Comparison of ENCODE assay signal across 9 cellular contexts in genomic region chr20:3788685-3789155, GRCh38. TPM values are rescaled to one million over a fixed set of nuclear protein-coding genes. Genes with fewer than 3 reads are reported as not detected.
DNase-seq lines count a peak whose midpoint lies in the region; ATAC-seq and TF ChIP-seq lines count a peak whose summit lies in the region.
"Had no signal": no experiment of that assay in that cellular context is flagged by ENCODE, and none has a peak within 500 bp of the region (broad histone marks: within the 10 kb centered on the region; RNA-seq: fewer than 3 reads in every experiment).

No MANE protein-coding gene starts in this region.

- H3K27ac ChIP-seq in neural progenitor cell: no peak overlapping the region
- no peak overlapping the region for H3K27ac ChIP-seq in left lung
- H3K27ac ChIP-seq in foreskin keratinocyte: no peak overlapping the region

- no peak for DNase-seq in activated T-cell treated with anti-CD3 and anti-CD28 coated beads, Interleukin-2, amount 50 U/mL, for 4 hours
- no peak for DNase-seq in activated T-cell treated with anti-CD3 and anti-CD28 coated beads, Interleukin-2, amount 50 U/mL, for 48 hours
- DNase-seq in HFFc6 (no peak), neural progenitor cell (ENCODE audit: low spot score) (peak; percentile 1), left lung (no peak), foreskin keratinocyte (no peak), NCI-H1048 (lab: John Stamatoyannopoulos, UW) (no peak)
- DNase-seq: activated effector memory CD4-positive, alpha-beta T cell treated with Interleukin-2 at 50 U/mL for 16 hours had no signal

- no peak overlapping the region for H3K9ac ChIP-seq in neural progenitor cell

- intact Hi-C loops in left lung (cut with DNase I): no loop called here

- H3K27ac Mint-ChIP-seq in HFFc6 (no peak overlapping the region; the same call in 1 of the 2 replicates), neural progenitor cell (no peak overlapping the region)
- H3K27ac Mint-ChIP-seq in activated T-helper 17 cell treated with anti-CD3 and anti-CD28 coated beads, Interleukin-2, amount 50 U/mL, for 72 hours: peak overlapping the region; percentile 9

- H3K9me3 Mint-ChIP-seq in activated T-cell treated with anti-CD3 and anti-CD28 coated beads, Interleukin-2, amount 50 U/mL, for 4 hours: no peaks in the 10 kb centered on the region
- H3K9me3 Mint-ChIP-seq in HFFc6 (no peaks in the 10 kb centered on the region), neural progenitor cell (no peaks in the 10 kb centered on the region)
- no peaks in the 10 kb centered on the region for H3K9me3 Mint-ChIP-seq in activated T-helper 17 cell treated with anti-CD3 and anti-CD28 coated beads, Interleukin-2, amount 50 U/mL, for 72 hours

- H3F3A ChIP-seq in neural progenitor cell (ENCODE audit: low read depth): peaks cover 3% of the 10 kb centered on the region

- no peak overlapping the region for H3K4me2 ChIP-seq in neural progenitor cell

- H3K27me3 ChIP-seq in neural progenitor cell (peaks cover 48% of the 10 kb centered on the region), left lung (no peaks in the 10 kb centered on the region), foreskin keratinocyte (no peaks in the 10 kb centered on the region)

- no peaks in the 10 kb centered on the region for H3K9me3 ChIP-seq in neural progenitor cell (ENCODE audit: low read depth)
- H3K9me3 ChIP-seq in left lung: no peaks in the 10 kb centered on the region

- TF ChIP-seq CTCF in HFFc6 (IDR thresholded peaks at IDR 0.05) (no peak), neural progenitor cell (IDR thresholded peaks at IDR 0.05) (no peak), left lung (IDR thresholded peaks at IDR 0.05) (no peak), foreskin keratinocyte (conservative IDR thresholded peaks at IDR 0.05) (no peak)

- peaks cover 21% of the 10 kb centered on the region for H3K79me2 ChIP-seq in neural progenitor cell (ENCODE audit: low read depth)

- no peak overlapping the region for H3K4me3 ChIP-seq in neural progenitor cell
- no peak overlapping the region for H3K4me3 ChIP-seq in left lung

- H4K20me1 ChIP-seq in neural progenitor cell (ENCODE audit: low read depth): peaks cover 22% of the 10 kb centered on the region

- H3K4me3 Mint-ChIP-seq in activated T-cell treated with anti-CD3 and anti-CD28 coated beads, Interleukin-2, amount 50 U/mL, for 4 hours: peak overlapping the region; percentile 44
- peak overlapping the region; percentile 28; the same call in 1 of the 2 replicates for H3K4me3 Mint-ChIP-seq in HFFc6
- peak overlapping the region; percentile 77 for H3K4me3 Mint-ChIP-seq in activated T-helper 17 cell treated with anti-CD3 and anti-CD28 coated beads, Interleukin-2, amount 50 U/mL, for 72 hours
- H3K4me3 Mint-ChIP-seq in neural progenitor cell: no peak overlapping the region

- H3K36me3 Mint-ChIP-seq in activated T-cell treated with anti-CD3 and anti-CD28 coated beads, Interleukin-2, amount 50 U/mL, for 4 hours (ENCODE audit: insufficient read depth): peaks cover 6% of the 10 kb centered on the region
- H3K36me3 Mint-ChIP-seq in HFFc6 (ENCODE audit: low read depth) (peaks cover 11% of the 10 kb centered on the region), neural progenitor cell (peaks cover 6% of the 10 kb centered on the region)
- H3K36me3 Mint-ChIP-seq in activated T-helper 17 cell treated with anti-CD3 and anti-CD28 coated beads, Interleukin-2, amount 50 U/mL, for 72 hours (ENCODE audit: low read depth): peaks cover 10% of the 10 kb centered on the region

- no peak overlapping the region for H2AFZ ChIP-seq in neural progenitor cell (replicated peaks)

- no peak for ATAC-seq in activated T-cell treated with anti-CD3 and anti-CD28 coated beads, Interleukin-2, amount 50 U/mL, for 4 hours
- ATAC-seq in activated T-helper 17 cell treated with anti-CD3 and anti-CD28 coated beads, Interleukin-2, amount 50 U/mL, for 72 hours (replicated peaks): no peak
- ATAC-seq in left lung (no peak), foreskin keratinocyte (no peak)

- no peaks in the 10 kb centered on the region for H3K27me3 Mint-ChIP-seq in activated T-cell treated with anti-CD3 and anti-CD28 coated beads, Interleukin-2, amount 50 U/mL, for 4 hours (ENCODE audit: low read depth)
- H3K27me3 Mint-ChIP-seq in HFFc6 (ENCODE audit: insufficient read depth) (peaks cover 2% of the 10 kb centered on the region), neural progenitor cell (ENCODE audit: insufficient read depth, low read depth) (peaks cover 7% of the 10 kb centered on the region)
- no peaks in the 10 kb centered on the region for H3K27me3 Mint-ChIP-seq in activated T-helper 17 cell treated with anti-CD3 and anti-CD28 coated beads, Interleukin-2, amount 50 U/mL, for 72 hours

- H3K4me1 Mint-ChIP-seq in activated T-cell treated with anti-CD3 and anti-CD28 coated beads, Interleukin-2, amount 50 U/mL, for 4 hours (ENCODE audit: low read depth): peaks cover 26% of the 10 kb centered on the region
- H3K4me1 Mint-ChIP-seq in HFFc6 (ENCODE audit: low read depth) (peaks cover 31% of the 10 kb centered on the region), neural progenitor cell (peaks cover 6% of the 10 kb centered on the region)
- H3K4me1 Mint-ChIP-seq in activated T-helper 17 cell treated with anti-CD3 and anti-CD28 coated beads, Interleukin-2, amount 50 U/mL, for 72 hours: peaks cover 22% of the 10 kb centered on the region

- H3K36me3 ChIP-seq in neural progenitor cell: no peaks in the 10 kb centered on the region
- peaks cover 0 to 9% of the 10 kb centered on the region in 2 donors for H3K36me3 ChIP-seq in left lung

- peaks cover 3% of the 10 kb centered on the region for H3K4me1 ChIP-seq in neural progenitor cell
- peaks cover 26 to 48% of the 10 kb centered on the region in 2 donors for H3K4me1 ChIP-seq in left lung
- peaks cover 1% of the 10 kb centered on the region for H3K4me1 ChIP-seq in foreskin keratinocyte

RNA-seq across cellular contexts. Expression of gene CENPB, which starts 2.2 kb away (rescaled TPM):
- 10 to 100 TPM; 77.9 to 91.4 (median 89.2) TPM for total RNA-seq in activated T-cell treated with anti-CD3 and anti-CD28 coated beads, Interleukin-2, amount 50 U/mL, for 4 hours
- total RNA-seq in HFFc6 (2021; fragmentation: NEBNext Ultra II Directional; extraction: Animal tissue kit (Norgen Biotek cat#: 25700)): 100 to 1,000 TPM; 109 to 128 (median 117) TPM
- total RNA-seq in activated T-helper 17 cell treated with anti-CD3 and anti-CD28 coated beads, Interleukin-2, amount 50 U/mL, for 72 hours: 10 to 100 TPM; 42.3 to 82.1 TPM
- total RNA-seq in neural progenitor cell (ENCODE audit: low replicate concordance) (5.0 and 28.9 TPM in 2 replicates), left lung (10 to 100 TPM; 78.5 to 94.5 TPM), foreskin keratinocyte (79.5 and 79.9 TPM in 2 replicates)
- polyA plus RNA-seq in foreskin keratinocyte: 67.2 and 68.9 TPM in 2 replicates

RNA-seq across cellular contexts. Expression of gene CDC25B, which starts 7.4 kb away (rescaled TPM):
- 10 to 100 TPM; 32.8 to 40.8 (median 34.7) TPM for total RNA-seq in activated T-cell treated with anti-CD3 and anti-CD28 coated beads, Interleukin-2, amount 50 U/mL, for 4 hours
- total RNA-seq in HFFc6 (2021; fragmentation: NEBNext Ultra II Directional; extraction: Animal tissue kit (Norgen Biotek cat#: 25700)): 10 to 100 TPM; 44.9 to 92.6 (median 84.5) TPM
- total RNA-seq in activated T-helper 17 cell treated with anti-CD3 and anti-CD28 coated beads, Interleukin-2, amount 50 U/mL, for 72 hours: 100 to 1,000 TPM in 1 of 2 donors, 10 to 100 TPM in 1; 86.7 to 117 TPM
- total RNA-seq in neural progenitor cell (ENCODE audit: low replicate concordance) (9.3 and 22.9 TPM in 2 replicates), left lung (100 to 1,000 TPM; 111 to 121 TPM), foreskin keratinocyte (58.4 and 69.9 TPM in 2 replicates)
- polyA plus RNA-seq in foreskin keratinocyte: 47.5 and 64.1 TPM in 2 replicates

RNA-seq across cellular contexts. Expression of gene SPEF1, which starts 7.5 kb away (rescaled TPM):
- under 1 TPM in 1 of 3 donors, not detected in 2; 0.18 TPM for total RNA-seq in activated T-cell treated with anti-CD3 and anti-CD28 coated beads, Interleukin-2, amount 50 U/mL, for 4 hours
- total RNA-seq in HFFc6 (2021; fragmentation: NEBNext Ultra II Directional; extraction: Animal tissue kit (Norgen Biotek cat#: 25700)): under 1 TPM in 5 of 6 experiments, not detected in 1; 0.19 to 0.48 (median 0.36) TPM
- under 1 TPM; 0.24 TPM for total RNA-seq in activated T-helper 17 cell treated with anti-CD3 and anti-CD28 coated beads, Interleukin-2, amount 50 U/mL, for 72 hours
- total RNA-seq in neural progenitor cell (ENCODE audit: low replicate concordance) (0.34 and 1.2 TPM in 2 replicates), left lung (1 to 10 TPM in 1 of 2 donors, under 1 TPM in 1; 0.26 to 2.8 TPM), foreskin keratinocyte (0.14 and 0.17 TPM in 2 replicates)
- polyA plus RNA-seq in foreskin keratinocyte: 0.14 and 0.16 TPM in 2 replicates

RNA-seq across cellular contexts. Expression of gene ADISSP, which starts 21.2 kb away (rescaled TPM):
- total RNA-seq in activated T-cell treated with anti-CD3 and anti-CD28 coated beads, Interleukin-2, amount 50 U/mL, for 4 hours: 100 to 1,000 TPM in 1 of 3 donors, 10 to 100 TPM in 2; 63.3 to 102 (median 84.2) TPM
- 100 to 1,000 TPM in 1 of 6 experiments, 10 to 100 TPM in 5; 86.0 to 105 (median 89.9) TPM for total RNA-seq in HFFc6 (2021; fragmentation: NEBNext Ultra II Directional; extraction: Animal tissue kit (Norgen Biotek cat#: 25700))
- 10 to 100 TPM; 40.7 to 66.0 TPM for total RNA-seq in activated T-helper 17 cell treated with anti-CD3 and anti-CD28 coated beads, Interleukin-2, amount 50 U/mL, for 72 hours
- total RNA-seq in neural progenitor cell (ENCODE audit: low replicate concordance) (17.6 and 42.8 TPM in 2 replicates), left lung (10 to 100 TPM; 19.4 to 35.6 TPM), foreskin keratinocyte (77.4 and 81.3 TPM in 2 replicates)
- polyA plus RNA-seq in foreskin keratinocyte: 93.0 and 100 TPM in 2 replicates

RNA-seq across cellular contexts. Expression of gene AP5S1, which starts 31.6 kb away (rescaled TPM):
- 10 to 100 TPM; 14.2 to 17.3 (median 14.7) TPM for total RNA-seq in activated T-cell treated with anti-CD3 and anti-CD28 coated beads, Interleukin-2, amount 50 U/mL, for 4 hours
- 10 to 100 TPM; 17.7 to 21.7 (median 19.4) TPM for total RNA-seq in HFFc6 (2021; fragmentation: NEBNext Ultra II Directional; extraction: Animal tissue kit (Norgen Biotek cat#: 25700))
- total RNA-seq in activated T-helper 17 cell treated with anti-CD3 and anti-CD28 coated beads, Interleukin-2, amount 50 U/mL, for 72 hours: 10 to 100 TPM; 10.8 to 14.8 TPM
- total RNA-seq in neural progenitor cell (ENCODE audit: low replicate concordance) (1.2 and 3.4 TPM in 2 replicates), left lung (10 to 100 TPM; 12.7 to 13.6 TPM), foreskin keratinocyte (11.9 and 12.5 TPM in 2 replicates)
- 10.2 and 10.8 TPM in 2 replicates for polyA plus RNA-seq in foreskin keratinocyte
